In the genomic region with DNA sequence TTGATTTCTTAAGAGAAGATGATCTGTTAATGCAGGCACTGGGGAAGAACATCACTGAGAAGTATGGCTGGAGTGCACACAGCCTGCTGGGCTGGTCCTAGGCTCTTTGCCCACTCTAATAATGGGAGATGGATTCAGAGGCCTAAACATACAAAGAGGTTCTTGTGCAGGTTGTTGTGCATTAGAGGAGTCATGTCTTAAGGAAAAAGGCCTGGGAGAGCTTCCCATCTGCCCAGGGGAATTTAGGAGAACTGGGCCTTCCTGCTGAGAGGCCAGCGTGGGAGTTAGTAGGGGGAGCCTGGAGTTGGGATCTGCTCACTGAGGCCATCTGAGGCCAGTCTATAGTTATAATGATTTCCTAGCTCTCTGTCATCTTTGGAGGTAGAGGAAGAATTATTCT, we compare ENCODE assay signal across 21 cellular contexts.
"Had no signal": no experiment of that assay in that cellular context is flagged by ENCODE, and none has a peak within 500 bp of the region (broad histone marks: within the 10 kb centered on the region; RNA-seq: fewer than 3 reads in every experiment).

No MANE protein-coding gene starts in this region.

- H3K4me3 Mint-ChIP-seq: activated B cell treated with CpG ODN at 0.5 μM for 24 hours; activated CD4-positive, alpha-beta T cell treated with anti-CD3 and anti-CD28 coated beads for 36 hours; activated naive CD8-positive, alpha-beta T cell treated with anti-CD3 and anti-CD28 coated beads for 36 hours; central memory CD8-positive, alpha-beta T cell; effector memory CD8-positive, alpha-beta T cell; natural killer cell had no signal

- DNase-seq: activated B cell treated with CpG ODN at 0.5 μM for 24 hours; activated CD4-positive, alpha-beta T cell treated with anti-CD3 and anti-CD28 coated beads for 36 hours; activated CD4-positive, alpha-beta T cell treated with anti-CD3 and anti-CD28 coated beads, Interleukin-2, amount 50 U/mL, for 48 hours; activated naive CD4-positive, alpha-beta T cell treated with Interleukin-2 at 50 U/mL for 16 hours; activated naive CD8-positive, alpha-beta T cell treated with anti-CD3 and anti-CD28 coated beads for 36 hours; activated T-cell treated with anti-CD3 and anti-CD28 coated beads, Interleukin-2, amount 50 U/mL, for 48 hours; dorsolateral prefrontal cortex; effector memory CD8-positive, alpha-beta T cell; esophagus squamous epithelium; gastrocnemius medialis; head of caudate nucleus; left colon; midbrain; natural killer cell; nucleus accumbens; stimulated activated CD4-positive, alpha-beta T cell treated with anti-CD3 and anti-CD28 coated beads, Interleukin-4, amount 100 ng/mL, for 1 hour; stimulated activated naive CD4-positive, alpha-beta T cell treated with Interleukin-2 at 50 U/mL for 16 hours; T-helper 9 cell had no signal

- H3K9me3 Mint-ChIP-seq: activated B cell treated with CpG ODN at 0.5 μM for 24 hours; activated naive CD8-positive, alpha-beta T cell treated with anti-CD3 and anti-CD28 coated beads for 36 hours; central memory CD8-positive, alpha-beta T cell; effector memory CD8-positive, alpha-beta T cell; natural killer cell had no signal

- H3K4me3 ChIP-seq: breast epithelium, dorsolateral prefrontal cortex, esophagus squamous epithelium, gastrocnemius medialis, spleen had no signal

- ATAC-seq: activated CD4-positive, alpha-beta T cell treated with anti-CD3 and anti-CD28 coated beads for 36 hours; effector memory CD8-positive, alpha-beta T cell; gastrocnemius medialis; natural killer cell had no signal

- H3K27me3 ChIP-seq: breast epithelium, esophagus squamous epithelium, gastrocnemius medialis had no signal

- H3K9me3 ChIP-seq: breast epithelium, esophagus squamous epithelium, gastrocnemius medialis, spleen had no signal

- H3K4me1 Mint-ChIP-seq: activated B cell treated with CpG ODN at 0.5 μM for 24 hours; activated CD4-positive, alpha-beta T cell treated with anti-CD3 and anti-CD28 coated beads for 36 hours; activated naive CD8-positive, alpha-beta T cell treated with anti-CD3 and anti-CD28 coated beads for 36 hours; central memory CD8-positive, alpha-beta T cell; natural killer cell had no signal

- H3K4me1 ChIP-seq: breast epithelium, spleen had no signal

- H3K36me3 ChIP-seq: breast epithelium, esophagus squamous epithelium, gastrocnemius medialis, spleen had no signal

- H3K36me3 Mint-ChIP-seq: activated naive CD8-positive, alpha-beta T cell treated with anti-CD3 and anti-CD28 coated beads for 36 hours; natural killer cell had no signal

- H3K27ac Mint-ChIP-seq: activated B cell treated with CpG ODN at 0.5 μM for 24 hours; activated CD4-positive, alpha-beta T cell treated with anti-CD3 and anti-CD28 coated beads for 36 hours; activated naive CD8-positive, alpha-beta T cell treated with anti-CD3 and anti-CD28 coated beads for 36 hours; effector memory CD8-positive, alpha-beta T cell; natural killer cell had no signal

- H3K27ac ChIP-seq: dorsolateral prefrontal cortex, spleen had no signal
